In genomic region chr6:81995548-81996289, GRCh38 we compare ENCODE assay signal across 13 cellular contexts.
A peak's percentile ranks its signal among the peaks of the same experiment; 100 is the strongest.
DNase-seq lines count a peak whose midpoint lies in the region; ATAC-seq and TF ChIP-seq lines count a peak whose summit lies in the region.
"Had no signal": no experiment of that assay in that cellular context is flagged by ENCODE, and none has a peak within 500 bp of the region (broad histone marks: within the 10 kb centered on the region; RNA-seq: fewer than 3 reads in every experiment).

No MANE protein-coding gene starts in this region.

- no peaks in the 10 kb centered on the region for H3K79me2 ChIP-seq in ACC112 (ENCODE audit: control insufficient read depth, insufficient read depth, low read length, unreplicated experiment)

- H3K27ac ChIP-seq in ACC112 (ENCODE audit: low read depth, low read length) = peak overlapping the region; percentile 99
- no peak overlapping the region for H3K27ac ChIP-seq in HEK293 (ENCODE audit: extremely low read depth, low read depth, low read length)
- H3K27ac ChIP-seq in RWPE2 (ENCODE audit: poor library complexity, severe bottlenecking) = peak overlapping the region; percentile 98
- H3K27ac ChIP-seq: Peyer's patch, VCaP had no signal

- H2AFZ ChIP-seq in ACC112 (ENCODE audit: low read length, unreplicated experiment) = peak overlapping the region; percentile 80

- peak overlapping the region; percentile 14; the same call in 1 of the 2 replicates for H3K4me3 ChIP-seq in ACC112 (ENCODE audit: low read depth, low read length)
- H3K4me3 ChIP-seq in HEK293 (ENCODE audit: low read depth, low read length) = no peak overlapping the region
- H3K4me3 ChIP-seq in RWPE2 (ENCODE audit: severe bottlenecking) = no peak overlapping the region
- H3K4me3 ChIP-seq: heart left ventricle, Peyer's patch had no signal

- ATAC-seq in RWPE2 (ENCODE audit: low read depth) (peak; percentile 71), GM21528 (IDR thresholded peaks at IDR 0.05; ENCODE audit: low FRiP score, unreplicated experiment) (no peak), GM21619 (IDR thresholded peaks at IDR 0.05; ENCODE audit: unreplicated experiment) (no peak)

- H3K27me3 ChIP-seq in ACC112 (ENCODE audit: insufficient read depth, low read length) (no peaks in the 10 kb centered on the region), RWPE2 (ENCODE audit: insufficient read depth, poor library complexity, severe bottlenecking) (no peaks in the 10 kb centered on the region)
- H3K27me3 ChIP-seq: heart left ventricle, Peyer's patch had no signal

- CTCF ChIA-PET in HEK293 (lab: Yijun Ruan, JAX) = interaction anchor here (0.7 to 2.2 kb wide), 2 partner anchors 10 to 178 kb away, joined by 4 to 9 read pairs; no protein-coding TSS in a partner anchor

- H3K9me3 ChIP-seq in HEK293 (ENCODE audit: control insufficient read depth, insufficient read depth, low read depth, low read length) = no peaks in the 10 kb centered on the region
- H3K9me3 ChIP-seq in RWPE2 (ENCODE audit: severe bottlenecking) = no peaks in the 10 kb centered on the region
- H3K9me3 ChIP-seq: heart left ventricle, Peyer's patch had no signal

- no peak for TF ChIP-seq CTCF in HEK293 (tag by site-specific recombination; IDR thresholded peaks at IDR 0.05)
- no peak for TF ChIP-seq CTCF in RWPE2 (IDR thresholded peaks at IDR 0.05; ENCODE audit: poor library complexity, severe bottlenecking)

- POLR2A ChIA-PET in HEK293 (lab: Yijun Ruan, JAX) = no interaction called here

- peaks cover 53% of the 10 kb centered on the region for H3K4me1 ChIP-seq in ACC112 (ENCODE audit: control insufficient read depth, insufficient read depth, low read length, unreplicated experiment)
- H3K4me1 ChIP-seq in HEK293 (ENCODE audit: control insufficient read depth, insufficient read depth, low read length) = no peaks in the 10 kb centered on the region
- H3K4me1 ChIP-seq in RWPE2 (ENCODE audit: insufficient read depth, poor library complexity, severe bottlenecking) = peaks cover 52% of the 10 kb centered on the region
- H3K4me1 ChIP-seq: Peyer's patch had no signal

- DNase-seq in RWPE2 (ENCODE audit: low spot score) = no peak
- peak; percentile 85 for DNase-seq in fibroblast of peridontal ligament (ENCODE audit: extremely low read depth)
- no peak for DNase-seq in HuH-7 (ENCODE audit: low spot score)
- DNase-seq in amygdala (lab: John Stamatoyannopoulos, UW) = no peak
- DNase-seq: AML-193, heart left ventricle, NCI-H1417, Peyer's patch had no signal

- no peaks in the 10 kb centered on the region for H3K36me3 ChIP-seq in ACC112 (ENCODE audit: insufficient read depth, low read length)
- no peaks in the 10 kb centered on the region for H3K36me3 ChIP-seq in HEK293 (ENCODE audit: control insufficient read depth in 2 of 2, insufficient read depth in 1 of 2, low read length in 2 of 2)
- no peaks in the 10 kb centered on the region for H3K36me3 ChIP-seq in RWPE2 (ENCODE audit: low read depth)
- H3K36me3 ChIP-seq: heart left ventricle, Peyer's patch had no signal

TF ChIP-seq in HEK293, 187 proteins besides CTCF, POLR2A, EP300 and RAD21:
- TF ChIP-seq ZNF558 (tag by site-specific recombination; IDR thresholded peaks at IDR 0.05) (no peak), ZBTB17 (tag by site-specific recombination; IDR thresholded peaks at IDR 0.05) (no peak), TCF7L2 (IDR thresholded peaks at IDR 0.05; ENCODE audit: borderline replicate concordance, low read depth, low read length) (no peak), ZBTB20 (tag by site-specific recombination; IDR thresholded peaks at IDR 0.05) (no peak), ZNF274 (IDR thresholded peaks at IDR 0.05; ENCODE audit: low read length) (no peak), ZNF274 (tag by site-specific recombination; IDR thresholded peaks at IDR 0.05; ENCODE audit: borderline replicate concordance) (no peak), ZNF530 (tag by site-specific recombination; IDR thresholded peaks at IDR 0.05; ENCODE audit: low read depth) (no peak), ZNF311 (tag by site-specific recombination; IDR thresholded peaks at IDR 0.05; ENCODE audit: borderline replicate concordance) (no peak), PRDM10 (tag by site-specific recombination; IDR thresholded peaks at IDR 0.05) (peak; percentile 53), ZNF114 (tag by site-specific recombination; IDR thresholded peaks at IDR 0.05) (no peak)
- TF ChIP-seq, protein P1, sequence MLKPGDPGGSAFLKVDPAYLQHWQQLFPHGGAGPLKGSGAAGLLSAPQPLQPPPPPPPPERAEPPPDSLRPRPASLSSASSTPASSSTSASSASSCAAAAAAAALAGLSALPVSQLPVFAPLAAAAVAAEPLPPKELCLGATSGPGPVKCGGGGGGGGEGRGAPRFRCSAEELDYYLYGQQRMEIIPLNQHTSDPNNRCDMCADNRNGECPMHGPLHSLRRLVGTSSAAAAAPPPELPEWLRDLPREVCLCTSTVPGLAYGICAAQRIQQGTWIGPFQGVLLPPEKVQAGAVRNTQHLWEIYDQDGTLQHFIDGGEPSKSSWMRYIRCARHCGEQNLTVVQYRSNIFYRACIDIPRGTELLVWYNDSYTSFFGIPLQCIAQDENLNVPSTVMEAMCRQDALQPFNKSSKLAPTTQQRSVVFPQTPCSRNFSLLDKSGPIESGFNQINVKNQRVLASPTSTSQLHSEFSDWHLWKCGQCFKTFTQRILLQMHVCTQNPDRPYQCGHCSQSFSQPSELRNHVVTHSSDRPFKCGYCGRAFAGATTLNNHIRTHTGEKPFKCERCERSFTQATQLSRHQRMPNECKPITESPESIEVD (tag by site-specific recombination; IDR thresholded peaks at IDR 0.05) = 0 out of 2 replicates have a peak, but pooled peaks have one; percentile 10
- TF ChIP-seq, protein P2, sequence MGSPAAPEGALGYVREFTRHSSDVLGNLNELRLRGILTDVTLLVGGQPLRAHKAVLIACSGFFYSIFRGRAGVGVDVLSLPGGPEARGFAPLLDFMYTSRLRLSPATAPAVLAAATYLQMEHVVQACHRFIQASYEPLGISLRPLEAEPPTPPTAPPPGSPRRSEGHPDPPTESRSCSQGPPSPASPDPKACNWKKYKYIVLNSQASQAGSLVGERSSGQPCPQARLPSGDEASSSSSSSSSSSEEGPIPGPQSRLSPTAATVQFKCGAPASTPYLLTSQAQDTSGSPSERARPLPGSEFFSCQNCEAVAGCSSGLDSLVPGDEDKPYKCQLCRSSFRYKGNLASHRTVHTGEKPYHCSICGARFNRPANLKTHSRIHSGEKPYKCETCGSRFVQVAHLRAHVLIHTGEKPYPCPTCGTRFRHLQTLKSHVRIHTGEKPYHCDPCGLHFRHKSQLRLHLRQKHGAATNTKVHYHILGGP (tag by site-specific recombination; IDR thresholded peaks at IDR 0.05) = no peak
- TF ChIP-seq, protein P3, sequence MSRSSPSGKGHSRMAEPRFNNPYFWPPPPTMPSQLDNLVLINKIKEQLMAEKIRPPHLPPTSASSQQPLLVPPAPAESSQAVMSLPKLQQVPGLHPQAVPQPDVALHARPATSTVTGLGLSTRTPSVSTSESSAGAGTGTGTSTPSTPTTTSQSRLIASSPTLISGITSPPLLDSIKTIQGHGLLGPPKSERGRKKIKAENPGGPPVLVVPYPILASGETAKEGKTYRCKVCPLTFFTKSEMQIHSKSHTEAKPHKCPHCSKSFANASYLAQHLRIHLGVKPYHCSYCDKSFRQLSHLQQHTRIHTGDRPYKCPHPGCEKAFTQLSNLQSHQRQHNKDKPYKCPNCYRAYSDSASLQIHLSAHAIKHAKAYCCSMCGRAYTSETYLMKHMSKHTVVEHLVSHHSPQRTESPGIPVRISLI (tag by site-specific recombination; IDR thresholded peaks at IDR 0.05) = no peak
- TF ChIP-seq, protein P4, sequence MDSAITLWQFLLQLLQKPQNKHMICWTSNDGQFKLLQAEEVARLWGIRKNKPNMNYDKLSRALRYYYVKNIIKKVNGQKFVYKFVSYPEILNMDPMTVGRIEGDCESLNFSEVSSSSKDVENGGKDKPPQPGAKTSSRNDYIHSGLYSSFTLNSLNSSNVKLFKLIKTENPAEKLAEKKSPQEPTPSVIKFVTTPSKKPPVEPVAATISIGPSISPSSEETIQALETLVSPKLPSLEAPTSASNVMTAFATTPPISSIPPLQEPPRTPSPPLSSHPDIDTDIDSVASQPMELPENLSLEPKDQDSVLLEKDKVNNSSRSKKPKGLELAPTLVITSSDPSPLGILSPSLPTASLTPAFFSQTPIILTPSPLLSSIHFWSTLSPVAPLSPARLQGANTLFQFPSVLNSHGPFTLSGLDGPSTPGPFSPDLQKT (IDR thresholded peaks at IDR 0.05; ENCODE audit: borderline replicate concordance, low read depth, low read length) = no peak
